In the genomic region with DNA sequence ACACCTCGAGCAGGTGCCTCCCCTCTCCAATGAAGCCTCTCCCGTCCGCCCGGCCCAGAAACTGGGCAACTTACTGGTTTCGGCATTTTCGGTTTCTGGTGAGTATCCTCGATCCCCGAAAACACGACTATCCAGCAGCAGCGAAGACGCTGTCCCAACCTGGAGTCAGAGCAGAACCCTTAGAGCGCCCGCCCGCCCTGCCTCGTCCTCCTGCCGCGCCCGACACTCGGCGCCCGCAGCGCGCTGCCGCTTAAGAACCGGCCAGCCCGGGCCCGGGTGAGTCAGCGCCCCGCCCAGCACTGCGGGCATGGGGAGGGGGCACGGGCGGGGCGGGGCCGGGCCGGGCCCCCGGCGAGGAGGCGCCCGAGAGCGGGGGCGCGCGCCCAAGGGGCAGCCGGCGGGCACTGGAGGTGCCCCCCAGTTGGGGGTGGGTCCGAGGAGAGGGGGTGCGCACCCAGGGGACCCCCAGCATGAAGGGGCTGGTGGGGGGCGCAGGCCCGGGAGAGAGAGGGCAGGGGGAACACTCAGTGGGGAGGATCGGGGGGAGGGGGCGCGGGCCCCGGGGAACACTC, we compare ENCODE assay signal across 8 cellular contexts. TPM values are rescaled to one million over a fixed set of nuclear protein-coding genes. Genes with fewer than 3 reads are reported as not detected.
DNase-seq lines count a peak whose midpoint lies in the region; ATAC-seq and TF ChIP-seq lines count a peak whose summit lies in the region.

No MANE protein-coding gene starts in this region.

- peaks cover 49% of the 10 kb centered on the region for H3K4me1 Mint-ChIP-seq in activated T-cell treated with anti-CD3 and anti-CD28 coated beads, Interleukin-2, amount 50 U/mL, for 4 hours (ENCODE audit: low read depth)
- H3K4me1 Mint-ChIP-seq in naive B cell, result peaks cover 40 to 59% (median 55%) of the 10 kb centered on the region in 3 donors

- H3K4me3 Mint-ChIP-seq in activated T-cell treated with anti-CD3 and anti-CD28 coated beads, Interleukin-2, amount 50 U/mL, for 4 hours, result peak overlapping the region; percentile 95
- H3K4me3 Mint-ChIP-seq in naive B cell, result peak overlapping the region; percentile 87 to 100 (median 99)

- peak; percentile 28 for ATAC-seq in GM19043 (IDR thresholded peaks at IDR 0.05; ENCODE audit: low read depth, unreplicated experiment)
- peak; percentile 46 for ATAC-seq in HG03432 (IDR thresholded peaks at IDR 0.05; ENCODE audit: unreplicated experiment)
- ATAC-seq in activated T-cell treated with anti-CD3 and anti-CD28 coated beads, Interleukin-2, amount 50 U/mL, for 4 hours, result peak; percentile 68 to 73
- peak; percentile 42 to 45 for ATAC-seq in naive B cell (ENCODE audit: low read depth in 2 of 2)

- H3K4me3 ChIP-seq in OCI-LY7 (ENCODE audit: low read depth, low read length, poor library complexity, severe bottlenecking) (peak overlapping the region; percentile 87), esophagus muscularis mucosa (peak overlapping the region; percentile 69 to 95 (median 94))

- no peaks in the 10 kb centered on the region for H3K9me2 ChIP-seq in OCI-LY7 (ENCODE audit: insufficient read depth, low read length)

- H3K27me3 ChIP-seq in esophagus muscularis mucosa, result no peaks in the 10 kb centered on the region

- H3K36me3 Mint-ChIP-seq in activated T-cell treated with anti-CD3 and anti-CD28 coated beads, Interleukin-2, amount 50 U/mL, for 4 hours (ENCODE audit: insufficient read depth), result peaks cover 41% of the 10 kb centered on the region
- H3K36me3 Mint-ChIP-seq in naive B cell, result peaks cover 31 to 37% of the 10 kb centered on the region in 2 donors

- H3K36me3 ChIP-seq in OCI-LY7 (ENCODE audit: insufficient read depth, low read length) (peaks cover 50% of the 10 kb centered on the region), esophagus muscularis mucosa (peaks cover 0 to 8% (median under 1%) of the 10 kb centered on the region in 4 donors)

- TF ChIP-seq EP300 in esophagus muscularis mucosa (IDR thresholded peaks at IDR 0.05), result no peak

- H3K27ac ChIP-seq in OCI-LY7 (ENCODE audit: low read depth, low read length, poor library complexity, severe bottlenecking), result peak overlapping the region; percentile 100
- peak overlapping the region; percentile 98 to 100 (median 98) for H3K27ac ChIP-seq in esophagus muscularis mucosa (replicated peaks in 1 of 4)

- peaks cover 49% of the 10 kb centered on the region for H3K4me1 ChIP-seq in OCI-LY7 (ENCODE audit: insufficient read depth, low read length, poor library complexity, severe bottlenecking)
- H3K4me1 ChIP-seq in esophagus muscularis mucosa, result peaks cover 39 to 54% (median 50%) of the 10 kb centered on the region in 4 donors

- no peak for TF ChIP-seq CTCF in OCI-LY7 (conservative IDR thresholded peaks at IDR 0.05; ENCODE audit: low read length)
- no peak for TF ChIP-seq CTCF in esophagus muscularis mucosa (IDR thresholded peaks at IDR 0.05)

- DNase-seq in AML-193 (lab: John Stamatoyannopoulos, UW) (peak; percentile 63 to 70), OCI-LY7 (ENCODE audit: low spot score) (peak; percentile 78), esophagus muscularis mucosa (ENCODE audit: extremely low spot score) (no peak), naive B cell (peak; percentile 75)
- DNase-seq in activated T-cell treated with anti-CD3 and anti-CD28 coated beads, Interleukin-2, amount 50 U/mL, for 4 hours, result peak; percentile 83
- peak; percentile 39 to 72 (median 68) for DNase-seq in stimulated activated naive CD4-positive, alpha-beta T cell (lab: John Stamatoyannopoulos, UW)

- WGBS in esophagus muscularis mucosa, result 0% methylated on average over 10 of the region's 53 CpGs

- H4K20me1 ChIP-seq in OCI-LY7 (ENCODE audit: insufficient read depth, low read length), result peaks cover 31% of the 10 kb centered on the region

- intact Hi-C loops in OCI-LY7 (cut with micrococcal nuclease; ENCODE audit: unreplicated experiment) (loop anchor here (2.0 to 5.0 kb wide), 3 partner anchors 141 to 309 kb away; no protein-coding TSS in a partner anchor), esophagus muscularis mucosa (cut with DNase I) (loop anchor here (2.0 kb wide), 2 partner anchors 33 to 53 kb away; no protein-coding TSS in a partner anchor)

- peak; percentile 82 for TF ChIP-seq POLR2A in esophagus muscularis mucosa (IDR thresholded peaks at IDR 0.05; ENCODE audit: low read depth)

- CTCF ChIA-PET in OCI-LY7 (lab: Charles Lee; ENCODE audit: unreplicated experiment), result no interaction called here

- H3K9me3 ChIP-seq in OCI-LY7 (ENCODE audit: low read length) (no peaks in the 10 kb centered on the region; the same call in 1 of the 2 replicates), esophagus muscularis mucosa (no peaks in the 10 kb centered on the region)

- H3K79me2 ChIP-seq in OCI-LY7 (ENCODE audit: insufficient read depth, low read depth, low read length), result peaks cover 55% of the 10 kb centered on the region

- H3K9me3 Mint-ChIP-seq in activated T-cell treated with anti-CD3 and anti-CD28 coated beads, Interleukin-2, amount 50 U/mL, for 4 hours, result peaks cover 5% of the 10 kb centered on the region
- H3K9me3 Mint-ChIP-seq in naive B cell, result peaks cover 0 to 2% (median 0%) of the 10 kb centered on the region in 7 donors

- BruUV-seq in OCI-LY7 (replicated peaks; lab: Mats Ljungman, UMichigan), result no TSS peak

- peak overlapping the region; percentile 96 to 100 (median 99) for H3K27ac Mint-ChIP-seq in naive B cell

- H2AFZ ChIP-seq in OCI-LY7 (ENCODE audit: low read length), result no peak overlapping the region

- no peaks in the 10 kb centered on the region for H3K27me3 Mint-ChIP-seq in activated T-cell treated with anti-CD3 and anti-CD28 coated beads, Interleukin-2, amount 50 U/mL, for 4 hours (ENCODE audit: low read depth)
- no peaks in the 10 kb centered on the region for H3K27me3 Mint-ChIP-seq in naive B cell

- POLR2A ChIA-PET in OCI-LY7 (lab: Charles Lee), result interaction anchor here (1.0 to 1.1 kb wide), 3 partner anchors 9 to 48 kb away, joined by 4 to 6 read pairs (median 5); no protein-coding TSS in a partner anchor

- peak overlapping the region; percentile 98 for H3K4me2 ChIP-seq in OCI-LY7 (ENCODE audit: low read length)

RNA-seq across cellular contexts. Expression of gene EZR, which starts 1.1 kb away (rescaled TPM):
- total RNA-seq in OCI-LY7 (2014; rRNA removed; shearing (Covaris generic)), result 268 and 360 TPM in 2 replicates
- total RNA-seq in OCI-LY7 (2022), result 415 and 440 TPM in 2 replicates
- total RNA-seq in activated T-cell treated with anti-CD3 and anti-CD28 coated beads, Interleukin-2, amount 50 U/mL, for 4 hours, result 100 to 1,000 TPM; 315 to 327 (median 324) TPM
- total RNA-seq in esophagus muscularis mucosa, result 100 to 1,000 TPM; 205 to 226 (median 212) TPM
- polyA plus RNA-seq in naive B cell (ENCODE audit: low read depth in 6 of 6), result 100 to 1,000 TPM; 463 to 555 (median 516) TPM
